19 cellular contexts compared by ENCODE assay signal in genomic region chrX:739611-740010, GRCh38.
A peak's percentile ranks its signal among the peaks of the same experiment; 100 is the strongest.
DNase-seq lines count a peak whose midpoint lies in the region; TF ChIP-seq lines count a peak whose summit lies in the region.
"Had no signal": no experiment of that assay in that cellular context is flagged by ENCODE, and none has a peak within 500 bp of the region (broad histone marks: within the 10 kb centered on the region; RNA-seq: fewer than 3 reads in every experiment).

No MANE protein-coding gene starts in this region.

- TF ChIP-seq CTCF in endodermal cell (conservative IDR thresholded peaks at IDR 0.05) (no peak), endothelial cell (IDR thresholded peaks at IDR 0.05; ENCODE audit: unreplicated experiment) (no peak)

- no peak overlapping the region for H3K9ac ChIP-seq in endodermal cell (ENCODE audit: extremely low read depth, low read length, poor library complexity, severe bottlenecking)
- H3K9ac ChIP-seq: BLaER1 had no signal

- no peaks in the 10 kb centered on the region for H3K27me3 ChIP-seq in endodermal cell (ENCODE audit: control insufficient read depth, insufficient read depth, low read length, poor library complexity, severe bottlenecking)
- H3K27me3 ChIP-seq: BE2C, BLaER1 had no signal

- H3K4me3 ChIP-seq in endodermal cell (ENCODE audit: low read length), result no peak overlapping the region
- H3K4me3 ChIP-seq: BLaER1 had no signal

- H3K9me3 Mint-ChIP-seq in endodermal cell (peaks cover 12% of the 10 kb centered on the region), endothelial cell (ENCODE audit: unreplicated experiment) (peaks cover 44% of the 10 kb centered on the region)

- H3K4me3 Mint-ChIP-seq in endodermal cell (no peak overlapping the region), endothelial cell (ENCODE audit: unreplicated experiment) (no peak overlapping the region)
- H3K4me3 Mint-ChIP-seq: CD14-positive monocyte; CD4-positive, alpha-beta memory T cell; CD4-positive, CD25-positive, alpha-beta regulatory T cell; CD8-positive, alpha-beta memory T cell had no signal

- H3K27me3 Mint-ChIP-seq in endodermal cell (ENCODE audit: insufficient read depth) (peaks cover 10% of the 10 kb centered on the region), endothelial cell (ENCODE audit: unreplicated experiment) (peaks cover 29% of the 10 kb centered on the region)
- H3K27me3 Mint-ChIP-seq: CD4-positive, CD25-positive, alpha-beta regulatory T cell had no signal

- H3K9me3 ChIP-seq in endodermal cell (ENCODE audit: control insufficient read depth, low read length), result no peaks in the 10 kb centered on the region
- H3K9me3 ChIP-seq: BE2C, BLaER1 had no signal

- H3K36me3 ChIP-seq in endodermal cell (ENCODE audit: control insufficient read depth, insufficient read depth, low read length), result no peaks in the 10 kb centered on the region
- H3K36me3 ChIP-seq: BE2C, BLaER1 had no signal

- no peaks in the 10 kb centered on the region for H3K36me3 Mint-ChIP-seq in endodermal cell (ENCODE audit: low read depth)
- peaks cover 38% of the 10 kb centered on the region for H3K36me3 Mint-ChIP-seq in endothelial cell (ENCODE audit: low read depth, unreplicated experiment)
- H3K36me3 Mint-ChIP-seq: CD14-positive monocyte; CD4-positive, alpha-beta memory T cell; CD4-positive, CD25-positive, alpha-beta regulatory T cell had no signal

- 86 to 90% methylated on average over 8 to 10 of the region's 10 CpGs for WGBS in endodermal cell (ENCODE audit: insufficient coverage in 1 of 2, insufficient read length in 1 of 2), 2 experiments

- no peaks in the 10 kb centered on the region for H3K4me1 Mint-ChIP-seq in endodermal cell
- no peaks in the 10 kb centered on the region for H3K4me1 Mint-ChIP-seq in endothelial cell (ENCODE audit: unreplicated experiment)
- H3K4me1 Mint-ChIP-seq: CD14-positive monocyte; CD4-positive, CD25-positive, alpha-beta regulatory T cell; CD8-positive, alpha-beta memory T cell had no signal

- H3K27ac ChIP-seq in endodermal cell (ENCODE audit: low read depth, low read length), result no peak overlapping the region
- H3K27ac ChIP-seq: BLaER1 had no signal

- H3K27ac Mint-ChIP-seq in endodermal cell (no peak overlapping the region), endothelial cell (ENCODE audit: unreplicated experiment) (no peak overlapping the region)
- H3K27ac Mint-ChIP-seq: CD14-positive monocyte; CD4-positive, alpha-beta memory T cell; CD4-positive, CD25-positive, alpha-beta regulatory T cell; CD8-positive, alpha-beta memory T cell had no signal

- peak; percentile 46 for DNase-seq in endodermal cell
- DNase-seq in islet precursor cell, result peak; percentile 39
- DNase-seq in mesenteric fat pad (ENCODE audit: low spot score), result peak; percentile 33
- no peak for DNase-seq in endothelial cell (ENCODE audit: low spot score)
- DNase-seq in NCI-H2171 treated with DMSO at 0.1 percent for 48 hours (lab: John Stamatoyannopoulos, UW), result no peak
- DNase-seq in amygdala (lab: John Stamatoyannopoulos, UW), result no peak
- DNase-seq in Kasumi-1 (lab: John Stamatoyannopoulos, UW), result no peak
- DNase-seq: 8988T; ACHN; BE2C; C1 segment of cervical spinal cord; CD4-positive, alpha-beta memory T cell; CD4-positive, CD25-positive, alpha-beta regulatory T cell; CD8-positive, alpha-beta memory T cell; COR-L47; DMS79 treated with DMSO at 0.1 percent for 48 hours; GF-D8 had no signal

- no peaks in the 10 kb centered on the region for H3K4me1 ChIP-seq in endodermal cell (ENCODE audit: control insufficient read depth, insufficient read depth, low read length)
- H3K4me1 ChIP-seq: BE2C, BLaER1 had no signal

Comparison
In these comparisons a context has a peak if more than half of its experiments do, and no peak if none do; other contexts are left out.
1. DNase-seq: peak in endodermal cell (single experiment), islet precursor cell (single experiment) and mesenteric fat pad (single experiment); none in endothelial cell (single experiment), NCI-H2171 treated with DMSO at 0.1 percent for 48 hours (single experiment), amygdala (0 of 56) and Kasumi-1 (0 of 2).